8 cellular contexts compared by ENCODE assay signal in genomic region chr17:996554-997344, GRCh38. TPM values are rescaled to one million over a fixed set of nuclear protein-coding genes. Genes with fewer than 3 reads are reported as not detected.
A peak's percentile ranks its signal among the peaks of the same experiment; 100 is the strongest.
DNase-seq lines count a peak whose midpoint lies in the region; ATAC-seq and TF ChIP-seq lines count a peak whose summit lies in the region.

TIMM22 (plus strand) TSS chr17:997129; CDS start chr17:997143, 14 bp downstream.

- no peaks in the 10 kb centered on the region for H3K27me3 Mint-ChIP-seq in activated naive CD8-positive, alpha-beta T cell
- H3K27me3 Mint-ChIP-seq in glutamatergic neuron (ENCODE audit: unreplicated experiment) (peaks cover 5% of the 10 kb centered on the region), osteocyte (ENCODE audit: unreplicated experiment) (no peaks in the 10 kb centered on the region)

- ATAC-seq in HG02642 (IDR thresholded peaks at IDR 0.05; ENCODE audit: poor library complexity, unreplicated experiment), result peak; percentile 89

- H3K27ac ChIP-seq in thyroid gland, result peak within 1 kb of the TSS; percentile 85 to 93 (median 89)

- H3K4me1 Mint-ChIP-seq in activated naive CD8-positive, alpha-beta T cell (ENCODE audit: low read depth), result peaks cover 23% of the 10 kb centered on the region
- H3K4me1 Mint-ChIP-seq in glutamatergic neuron (ENCODE audit: low read depth, unreplicated experiment) (peaks cover 30% of the 10 kb centered on the region), osteocyte (ENCODE audit: unreplicated experiment) (peaks cover 36% of the 10 kb centered on the region)

- peak within 1 kb of the TSS; percentile 98 for H3K27ac Mint-ChIP-seq in activated naive CD8-positive, alpha-beta T cell
- H3K27ac Mint-ChIP-seq in glutamatergic neuron (ENCODE audit: unreplicated experiment) (peak within 1 kb of the TSS; percentile 99), osteocyte (ENCODE audit: unreplicated experiment) (peak within 1 kb of the TSS; percentile 100)

- peaks cover 2% of the 10 kb centered on the region for H3K36me3 Mint-ChIP-seq in activated naive CD8-positive, alpha-beta T cell
- H3K36me3 Mint-ChIP-seq in glutamatergic neuron (ENCODE audit: unreplicated experiment) (no peaks in the 10 kb centered on the region), osteocyte (ENCODE audit: unreplicated experiment) (peaks cover 10% of the 10 kb centered on the region)

- H3K9me3 Mint-ChIP-seq in activated naive CD8-positive, alpha-beta T cell (ENCODE audit: low read depth), result no peaks in the 10 kb centered on the region
- H3K9me3 Mint-ChIP-seq in glutamatergic neuron (ENCODE audit: unreplicated experiment) (peaks cover 21% of the 10 kb centered on the region), osteocyte (ENCODE audit: unreplicated experiment) (no peaks in the 10 kb centered on the region)

- WGBS in thyroid gland, 2 donors, result 1% methylated on average over 28 to 68 of the region's 71 CpGs

- DNase-seq in GM12865 (ENCODE audit: low read depth) (peak; percentile 99), NCI-H1105 (lab: John Stamatoyannopoulos, UW) (peak; percentile 81), SKM-1 treated with dmso at 0.1 percent for 144 hours (lab: John Stamatoyannopoulos, UW; ENCODE audit: unreplicated experiment) (peak; percentile 78), glutamatergic neuron (peak; percentile 96), osteocyte (ENCODE audit: extremely low spot score, unreplicated experiment) (peak; percentile 97), thyroid gland (peak; percentile 91 to 94)

- peak within 1 kb of the TSS; percentile 77 for H3K4me3 ChIP-seq in GM12865 (ENCODE audit: low read depth, low read length)
- H3K4me3 ChIP-seq in thyroid gland (replicated peaks in 1 of 3), result peak within 1 kb of the TSS; percentile 83 to 94 (median 85)

- TF ChIP-seq CTCF in GM12865 (IDR thresholded peaks at IDR 0.05; ENCODE audit: insufficient read depth, low read depth, low read length, missing control alignments) (peak; percentile 92), glutamatergic neuron (IDR thresholded peaks at IDR 0.05; ENCODE audit: partially characterized antibody, unreplicated experiment) (peak; percentile 88), osteocyte (IDR thresholded peaks at IDR 0.05) (peak; percentile 87), thyroid gland (IDR thresholded peaks at IDR 0.05) (peak; percentile 79 to 99 (median 95))

- H3K4me3 Mint-ChIP-seq in activated naive CD8-positive, alpha-beta T cell, result peak within 1 kb of the TSS; percentile 92
- H3K4me3 Mint-ChIP-seq in glutamatergic neuron (ENCODE audit: unreplicated experiment) (peak within 1 kb of the TSS; percentile 89), osteocyte (ENCODE audit: unreplicated experiment) (peak within 1 kb of the TSS; percentile 97)

- intact Hi-C loops in thyroid gland (cut with DNase I), result no loop called here

- peaks cover 10 to 27% of the 10 kb centered on the region in 2 donors for H3K4me1 ChIP-seq in thyroid gland

- TF ChIP-seq POLR2A in thyroid gland (IDR thresholded peaks at IDR 0.05), result peak in 1 of 2 donors; percentile 76

- no peaks in the 10 kb centered on the region for H3K27me3 ChIP-seq in thyroid gland

- H3K36me3 ChIP-seq in thyroid gland, result peaks cover 16 to 17% of the 10 kb centered on the region in 2 donors

- H3K9me3 ChIP-seq in thyroid gland, result no peaks in the 10 kb centered on the region

RNA-seq across cellular contexts. Expression of gene TIMM22, which starts in this region (rescaled TPM):
- total RNA-seq in glutamatergic neuron (ENCODE audit: unreplicated experiment), result 22.0 TPM
- total RNA-seq in osteocyte, result 12.6 and 12.8 TPM in 2 replicates
- 10 to 100 TPM; 14.7 to 17.1 (median 14.9) TPM for total RNA-seq in thyroid gland

Comparison
In these comparisons a context has a peak if more than half of its experiments do, and no peak if none do; other contexts are left out.
1. Peak in every context shown above with its lines: DNase-seq, ATAC-seq, H3K4me3 ChIP-seq and H3K27ac ChIP-seq.